In the genomic region with DNA sequence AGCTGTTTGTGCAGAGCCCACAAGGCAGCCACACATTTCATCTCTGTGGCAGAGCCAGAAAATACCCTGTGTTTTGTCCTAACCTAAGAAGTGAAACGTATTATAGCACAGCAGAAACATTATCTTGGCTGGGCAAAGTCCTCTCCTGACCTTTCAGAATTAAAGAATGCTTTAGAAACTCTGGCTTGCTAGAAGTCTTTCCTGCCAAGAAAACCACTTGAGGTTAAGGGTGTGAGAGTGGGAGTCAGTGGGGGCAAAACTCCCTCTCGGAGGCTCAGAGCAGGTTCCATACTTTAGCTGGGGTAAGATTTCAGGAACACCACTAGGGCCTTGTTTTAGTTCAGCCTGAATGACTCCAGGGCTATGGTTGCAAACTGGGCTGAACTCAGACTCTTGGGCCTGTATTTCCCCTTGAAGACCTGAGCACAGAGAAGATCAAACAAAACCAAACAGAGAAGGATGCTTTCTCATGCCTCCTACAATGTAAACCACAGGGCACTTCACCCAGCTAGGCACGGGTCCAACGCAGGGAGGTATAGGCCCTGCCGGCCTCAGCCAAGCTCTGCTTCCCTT, we compare ENCODE assay signal across 17 cellular contexts. TPM values are rescaled to one million over a fixed set of nuclear protein-coding genes. Genes with fewer than 3 reads are reported as not detected.
A peak's percentile ranks its signal among the peaks of the same experiment; 100 is the strongest.
DNase-seq lines count a peak whose midpoint lies in the region; ATAC-seq and TF ChIP-seq lines count a peak whose summit lies in the region.
"Had no signal": no experiment of that assay in that cellular context is flagged by ENCODE, and none has a peak within 500 bp of the region (broad histone marks: within the 10 kb centered on the region; RNA-seq: fewer than 3 reads in every experiment).

No MANE protein-coding gene starts in this region.

- DNase-seq in cardiac muscle cell (ENCODE audit: low read depth in 1 of 2, low spot score in 1 of 2) (peak in 1 of 2 donors; percentile 67), cardiac septum (ENCODE audit: low spot score) (no peak), RPMI7951 (ENCODE audit: low read depth) (peak; percentile 20), lung (ENCODE audit: low spot score) (peak; percentile 54), thyroid gland (peak; percentile 64 to 79), A172 (ENCODE audit: low spot score) (no peak)
- DNase-seq in activated naive CD4-positive, alpha-beta T cell treated with anti-CD3 and anti-CD28 coated beads, Interleukin-2, amount 50 U/mL, for 16 hours: no peak
- DNase-seq: activated CD8-positive, alpha-beta T cell treated with anti-CD3 and anti-CD28 coated beads, Interleukin-2, amount 10 ng/mL, durations not matched to agents 7 days and 5 days; activated effector memory CD4-positive, alpha-beta T cell treated with Interleukin-2 at 50 U/mL for 16 hours; H7; heart left ventricle; NCI-H1048; NCI-H524 treated with DMSO at 0.1 percent for 48 hours; occipital lobe; T1000 had no signal

- H3K4me1 ChIP-seq in cardiac muscle cell (ENCODE audit: low read depth) (peaks cover 4% of the 10 kb centered on the region), lung (ENCODE audit: control insufficient read depth in 2 of 2, insufficient read depth in 2 of 2, low read length in 2 of 2) (peaks cover 2 to 4% of the 10 kb centered on the region in 2 donors), thyroid gland (peaks cover 16 to 34% of the 10 kb centered on the region in 2 donors)
- H3K4me1 ChIP-seq: A549 had no signal

- no peak for TF ChIP-seq POLR2A in thyroid gland (IDR thresholded peaks at IDR 0.05)

- H3K9me3 ChIP-seq in cardiac muscle cell (ENCODE audit: low read depth) (no peaks in the 10 kb centered on the region), lung (ENCODE audit: control insufficient read depth in 2 of 2, insufficient read depth in 1 of 2, low read length in 1 of 2) (no peaks in the 10 kb centered on the region), thyroid gland (no peaks in the 10 kb centered on the region)
- H3K9me3 ChIP-seq: A549, heart left ventricle had no signal

- no peak overlapping the region for H3K27ac ChIP-seq in cardiac muscle cell
- H3K27ac ChIP-seq in lung (ENCODE audit: low read depth in 1 of 2, low read length in 1 of 2): no peak overlapping the region
- peak overlapping the region; percentile 62 to 71 (median 66) for H3K27ac ChIP-seq in thyroid gland

- 42 to 54% methylated on average over 5 of the region's 5 CpGs for WGBS in lung, 2 donors
- WGBS in thyroid gland, 2 donors: 16 to 22% methylated on average over 5 of the region's 5 CpGs

- no peak overlapping the region for H3K4me3 ChIP-seq in cardiac muscle cell
- no peak overlapping the region for H3K4me3 ChIP-seq in lung
- no peak overlapping the region for H3K4me3 ChIP-seq in thyroid gland (replicated peaks in 1 of 3)
- H3K4me3 ChIP-seq: A549, heart left ventricle had no signal

- H3K27me3 ChIP-seq in cardiac muscle cell (no peaks in the 10 kb centered on the region), lung (ENCODE audit: control insufficient read depth, insufficient read depth) (no peaks in the 10 kb centered on the region), thyroid gland (no peaks in the 10 kb centered on the region)
- H3K27me3 ChIP-seq: heart left ventricle had no signal

- H3K36me3 ChIP-seq in cardiac muscle cell: no peaks in the 10 kb centered on the region
- H3K36me3 ChIP-seq in lung (ENCODE audit: control insufficient read depth in 2 of 2, insufficient read depth in 2 of 2, low read length in 2 of 2): peaks cover 0 to 7% of the 10 kb centered on the region in 2 donors
- no peaks in the 10 kb centered on the region for H3K36me3 ChIP-seq in thyroid gland

- intact Hi-C loops in cardiac septum (cut with DNase I): no loop called here
- intact Hi-C loops in thyroid gland (cut with DNase I): no loop called here

- ATAC-seq in lung (ENCODE audit: insufficient read depth, low FRiP score) (peak; percentile 53), HG03565 (IDR thresholded peaks at IDR 0.05; ENCODE audit: unreplicated experiment) (no peak)
- ATAC-seq: A549; activated CD8-positive, alpha-beta T cell treated with anti-CD3 and anti-CD28 coated beads, Interleukin-2, amount 10 ng/mL, durations not matched to agents 7 days and 5 days had no signal

- peak; percentile 3 for TF ChIP-seq CTCF in cardiac muscle cell (IDR thresholded peaks at IDR 0.05; ENCODE audit: low read depth, low read length)
- TF ChIP-seq CTCF in lung (IDR thresholded peaks at IDR 0.05; ENCODE audit: control extremely low read depth, extremely low read depth): no peak
- TF ChIP-seq CTCF in thyroid gland (IDR thresholded peaks at IDR 0.05): no peak

RNA-seq across cellular contexts. Expression of gene ZNF366, which starts 48.0 kb away (rescaled TPM):
- not detected in 2 replicates for total RNA-seq in cardiac muscle cell
- polyA plus RNA-seq in cardiac muscle cell: not detected in 2 replicates
- 3.7 TPM for total RNA-seq in cardiac septum
- total RNA-seq in RPMI7951 (2014; rRNA removed; shearing (Covaris generic)): not detected in 2 replicates
- total RNA-seq in lung: 1 to 10 TPM; 4.3 to 6.0 TPM
- 1 to 10 TPM in 1 of 2 donors, under 1 TPM in 1; 0.73 to 3.0 TPM for polyA plus RNA-seq in lung
- total RNA-seq in thyroid gland: 10 to 100 TPM in 1 of 4 donors, 1 to 10 TPM in 3; 1.3 to 14.7 (median 3.0) TPM
- total RNA-seq in A172 (2014; rRNA removed; shearing (Covaris generic)): not detected in 2 replicates
- total RNA-seq: activated CD8-positive, alpha-beta T cell treated with anti-CD3 and anti-CD28 coated beads, Interleukin-2, amount 10 ng/mL, durations not matched to agents 7 days and 5 days; H7 had no signal
- polyA plus RNA-seq: A549 had no signal

Comparison
In these comparisons a context has a peak if more than half of its experiments do, and no peak if none do; other contexts are left out.
1. DNase-seq: peak in RPMI7951 (single experiment), lung (single experiment) and thyroid gland (2 of 2); none in cardiac septum (single experiment), activated naive CD4-positive, alpha-beta T cell treated with anti-CD3 and anti-CD28 coated beads, Interleukin-2, amount 50 U/mL, for 16 hours (single experiment) and A172 (single experiment).
2. H3K27ac ChIP-seq: peak in thyroid gland (3 of 3); none in cardiac muscle cell (single experiment) and lung (0 of 2).